In genomic region chr1:203168991-203169390, GRCh38 we compare ENCODE assay signal across 17 cellular contexts. TPM values are rescaled to one million over a fixed set of nuclear protein-coding genes. Genes with fewer than 3 reads are reported as not detected.
A peak's percentile ranks its signal among the peaks of the same experiment; 100 is the strongest.
DNase-seq lines count a peak whose midpoint lies in the region; ATAC-seq lines count a peak whose summit lies in the region.
"Had no signal": no experiment of that assay in that cellular context is flagged by ENCODE, and none has a peak within 500 bp of the region (broad histone marks: within the 10 kb centered on the region; RNA-seq: fewer than 3 reads in every experiment).

No MANE protein-coding gene starts in this region.

- ATAC-seq in stimulated activated naive CD8-positive, alpha-beta T cell treated with anti-CD3 and anti-CD28 coated beads, Interleukin-15, amount 100 ng/mL, for 72 hours = no peak
- ATAC-seq in stimulated activated naive CD8-positive, alpha-beta T cell treated with anti-CD3 and anti-CD28 coated beads, Interleukin-15, Interleukin-2, amounts not matched to agents 100 U/mL and 50 U/mL, for 24 hours = no peak
- ATAC-seq: GM23338 had no signal

- H3K27me3 Mint-ChIP-seq in stimulated activated naive CD8-positive, alpha-beta T cell treated with anti-CD3 and anti-CD28 coated beads, Interleukin-15, amount 100 ng/mL, for 72 hours = no peaks in the 10 kb centered on the region
- H3K27me3 Mint-ChIP-seq: CD4-positive, alpha-beta T cell had no signal

- intact Hi-C loops in posterior vena cava (cut with DNase I) = no loop called here

- H3K4me3 Mint-ChIP-seq in stimulated activated naive CD8-positive, alpha-beta T cell treated with anti-CD3 and anti-CD28 coated beads, Interleukin-15, amount 100 ng/mL, for 72 hours = no peak overlapping the region
- H3K4me3 Mint-ChIP-seq: CD4-positive, alpha-beta T cell; GM23338; H9; IgD-negative memory B cell had no signal

- H3K9me3 Mint-ChIP-seq in stimulated activated naive CD8-positive, alpha-beta T cell treated with anti-CD3 and anti-CD28 coated beads, Interleukin-15, amount 100 ng/mL, for 72 hours = no peaks in the 10 kb centered on the region
- H3K9me3 Mint-ChIP-seq: CD4-positive, alpha-beta T cell; GM23338; H9; IgD-negative memory B cell had no signal

- peak overlapping the region; percentile 4 to 37 for H3K27ac Mint-ChIP-seq in stimulated activated naive CD8-positive, alpha-beta T cell treated with anti-CD3 and anti-CD28 coated beads, Interleukin-15, amount 100 ng/mL, for 72 hours
- H3K27ac Mint-ChIP-seq: CD4-positive, alpha-beta T cell; GM23338 had no signal

- H3K4me1 Mint-ChIP-seq in stimulated activated naive CD8-positive, alpha-beta T cell treated with anti-CD3 and anti-CD28 coated beads, Interleukin-15, amount 100 ng/mL, for 72 hours = peaks cover 11% of the 10 kb centered on the region
- H3K4me1 Mint-ChIP-seq: IgD-negative memory B cell had no signal

- no peak for DNase-seq in stimulated activated naive CD8-positive, alpha-beta T cell treated with anti-CD3 and anti-CD28 coated beads, Interleukin-15, amount 100 ng/mL, for 72 hours
- no peak for DNase-seq in stimulated activated naive CD8-positive, alpha-beta T cell treated with anti-CD3 and anti-CD28 coated beads, Interleukin-15, Interleukin-2, amounts not matched to agents 100 U/mL and 50 U/mL, for 24 hours
- DNase-seq in myocyte (ENCODE audit: low read depth) = peak; percentile 41
- DNase-seq in posterior vena cava (ENCODE audit: low spot score) = peak; percentile 47
- no peak for DNase-seq in DMS 273 treated with DMSO at 0.1 percent for 48 hours (lab: John Stamatoyannopoulos, UW)
- no peak for DNase-seq in germinal center (ENCODE audit: low spot score)
- DNase-seq in islet precursor cell = no peak
- DNase-seq: ACHN; C1 segment of cervical spinal cord; CD4-positive, alpha-beta T cell; DMS153; DMS79 treated with DMSO at 0.1 percent for 48 hours; EL; H9 had no signal

RNA-seq across cellular contexts. Expression of gene MYBPH, which starts 6.6 kb away (rescaled TPM):
- 1,679 and 2,440 TPM in 2 replicates for total RNA-seq in myocyte
- polyA plus RNA-seq in myocyte (2012) = 817 TPM
- not detected for total RNA-seq in posterior vena cava
- total RNA-seq: CD4-positive, alpha-beta T cell; GM23338; H9; HT1080 had no signal
- polyA plus RNA-seq: GM23338, IgD-negative memory B cell had no signal

RNA-seq across cellular contexts. Expression of gene CHI3L1, which starts 17.5 kb away (rescaled TPM):
- 0.37 and 1.2 TPM in 2 replicates for total RNA-seq in myocyte
- polyA plus RNA-seq in myocyte (2012) = 9.1 TPM
- total RNA-seq in posterior vena cava = 10 to 100 TPM; 26.7 to 30.3 TPM
- total RNA-seq: CD4-positive, alpha-beta T cell; H9 had no signal
- polyA plus RNA-seq: GM23338, IgD-negative memory B cell had no signal

RNA-seq across cellular contexts. Expression of gene ADORA1, which starts 41.5 kb away (rescaled TPM):
- 27.4 and 42.0 TPM in 2 replicates for total RNA-seq in myocyte
- 75.1 TPM for polyA plus RNA-seq in myocyte (2012)
- total RNA-seq in posterior vena cava = 1 to 10 TPM in 1 of 2 donors, under 1 TPM in 1; 0.32 to 1.3 TPM
- total RNA-seq: CD4-positive, alpha-beta T cell had no signal
- polyA plus RNA-seq: IgD-negative memory B cell had no signal

Comparison
In these comparisons a context has a peak if more than half of its experiments do, and no peak if none do; other contexts are left out.
1. DNase-seq: peak in myocyte (single experiment) and posterior vena cava (single experiment); none in stimulated activated naive CD8-positive, alpha-beta T cell treated with anti-CD3 and anti-CD28 coated beads, Interleukin-15, amount 100 ng/mL, for 72 hours (0 of 2), stimulated activated naive CD8-positive, alpha-beta T cell treated with anti-CD3 and anti-CD28 coated beads, Interleukin-15, Interleukin-2, amounts not matched to agents 100 U/mL and 50 U/mL, for 24 hours (single experiment), DMS 273 treated with DMSO at 0.1 percent for 48 hours (single experiment), germinal center (single experiment) and islet precursor cell (single experiment).
2. RNA of gene MYBPH, which starts 6.6 kb away (total RNA-seq): 1,679 to 2,440 TPM in myocyte; not detected in posterior vena cava; every median in the first group is over 1,000 times any median in the second.
3. RNA of gene CHI3L1, which starts 17.5 kb away (total RNA-seq): 26.7 to 30.3 TPM in posterior vena cava; 0.37 to 1.2 TPM in myocyte; every median in the first group is over 10 times any median in the second.
4. RNA of gene ADORA1, which starts 41.5 kb away (total RNA-seq): 27.4 to 42.0 TPM in myocyte; 0.32 to 1.3 TPM in posterior vena cava; every median in the first group is over 10 times any median in the second.